29 cellular contexts compared by ENCODE assay signal in genomic region chr3:122349171-122349570, GRCh38. TPM values are rescaled to one million over a fixed set of nuclear protein-coding genes. Genes with fewer than 3 reads are reported as not detected.
"Had no signal": no experiment of that assay in that cellular context is flagged by ENCODE, and none has a peak within 500 bp of the region (broad histone marks: within the 10 kb centered on the region; RNA-seq: fewer than 3 reads in every experiment).

No MANE protein-coding gene starts in this region.

- H3K27ac ChIP-seq: neural progenitor cell, pancreas, prostate gland, right lobe of liver, sigmoid colon, suprapubic skin, testis, tibial artery, transverse colon, upper lobe of left lung, vagina had no signal

- H3K9ac ChIP-seq: neural progenitor cell had no signal

- DNase-seq: naive thymus-derived CD4-positive, alpha-beta T cell; natural killer cell; nucleus accumbens; pancreas; right cardiac atrium; right lobe of liver; sigmoid colon; small intestine; stimulated activated CD4-positive, alpha-beta T cell treated with anti-CD3 and anti-CD28 coated beads, Interleukin-15, amount 100 ng/mL, for 24 hours; stimulated activated CD4-positive, alpha-beta T cell treated with anti-CD3 and anti-CD28 coated beads, Interleukin-2, amount 100 ng/mL, for 24 hours; stimulated activated CD4-positive, alpha-beta T cell treated with anti-CD3 and anti-CD28 coated beads, Interleukin-2, amount 100 ng/mL, for 48 hours; stimulated activated CD4-positive, alpha-beta T cell treated with anti-CD3 and anti-CD28 coated beads, Interleukin-4, amount 100 ng/mL, for 4 hours; stimulated activated CD8-positive, alpha-beta memory T cell treated with anti-CD3 and anti-CD28 coated beads, Interleukin-4, amount 100 ng/mL, for 48 hours; stimulated activated naive CD4-positive, alpha-beta T cell; stimulated activated naive CD8-positive, alpha-beta T cell treated with anti-CD3 and anti-CD28 coated beads, Interleukin-15, amount 100 ng/mL, for 72 hours; stimulated activated naive CD8-positive, alpha-beta T cell treated with anti-CD3 and anti-CD28 coated beads, Interleukin-15, Interleukin-2, amounts not matched to agents 100 U/mL and 50 U/mL, for 24 hours; substantia nigra; testis; tibial artery; transverse colon; upper lobe of left lung had no signal

- H3K4me2 ChIP-seq: neural progenitor cell had no signal

- H3K9me3 ChIP-seq: pancreas, prostate gland, right lobe of liver, sigmoid colon, suprapubic skin, testis, tibial artery, transverse colon, upper lobe of left lung, vagina had no signal

- H3K36me3 ChIP-seq: neural progenitor cell, pancreas, prostate gland, right lobe of liver, sigmoid colon, suprapubic skin, tibial artery, transverse colon, upper lobe of left lung, vagina had no signal

- H3K4me3 ChIP-seq: neural progenitor cell, pancreas, prostate gland, right lobe of liver, sigmoid colon, suprapubic skin, testis, tibial artery, transverse colon, upper lobe of left lung, vagina had no signal

- ATAC-seq: naive thymus-derived CD4-positive, alpha-beta T cell; natural killer cell; pancreas; right cardiac atrium; right lobe of liver; stimulated activated memory B cell treated with anti-CD40 and anti-IgM and Interleukin-4, amounts not matched to agents 10 μg/mL and 1 μg/mL and 100 μg/mL, for 72 hours; stimulated activated naive CD8-positive, alpha-beta T cell treated with anti-CD3 and anti-CD28 coated beads, Interleukin-15, amount 100 ng/mL, for 72 hours; stimulated activated naive CD8-positive, alpha-beta T cell treated with anti-CD3 and anti-CD28 coated beads, Interleukin-15, Interleukin-2, amounts not matched to agents 100 U/mL and 50 U/mL, for 24 hours had no signal

- H3K4me1 ChIP-seq: neural progenitor cell, pancreas, prostate gland, sigmoid colon, suprapubic skin, testis, tibial artery, upper lobe of left lung, vagina had no signal

- H3K27me3 ChIP-seq: neural progenitor cell, pancreas, right lobe of liver, sigmoid colon, suprapubic skin, testis, tibial artery, transverse colon, upper lobe of left lung, vagina had no signal

- H2AFZ ChIP-seq: neural progenitor cell had no signal

RNA-seq across cellular contexts. Expression of gene CSTA, which starts 24.1 kb away (rescaled TPM):
- total RNA-seq: osteocyte, pulmonary artery endothelial cell had no signal
- polyA plus RNA-seq: neural cell had no signal
